10 cellular contexts compared by ENCODE assay signal in genomic region chr2:38723173-38723572, GRCh38. TPM values are rescaled to one million over a fixed set of nuclear protein-coding genes. Genes with fewer than 3 reads are reported as not detected.
DNase-seq lines count a peak whose midpoint lies in the region; ATAC-seq and TF ChIP-seq lines count a peak whose summit lies in the region.
"Had no signal": no experiment of that assay in that cellular context is flagged by ENCODE, and none has a peak within 500 bp of the region (broad histone marks: within the 10 kb centered on the region; RNA-seq: fewer than 3 reads in every experiment).

No MANE protein-coding gene starts in this region.

- peak; percentile 28 for DNase-seq in GM20000 (ENCODE audit: low spot score)
- no peak for DNase-seq in heart right ventricle
- DNase-seq in H7 = no peak
- no peak for DNase-seq in NCI-H2171 (lab: John Stamatoyannopoulos, UW)
- no peak for DNase-seq in DMS79 treated with DMSO at 0.1 percent for 48 hours (lab: John Stamatoyannopoulos, UW)
- DNase-seq: NCI-H69, sigmoid colon had no signal

- no peak overlapping the region for H3K4me3 ChIP-seq in heart right ventricle
- no peak overlapping the region for H3K4me3 ChIP-seq in H7 (ENCODE audit: insufficient read depth, low read depth, low read length)
- H3K4me3 ChIP-seq: sigmoid colon had no signal

- WGBS in heart right ventricle, 2 donors = 58 to 73% methylated on average over 7 of the region's 7 CpGs

- H3K27me3 ChIP-seq in heart right ventricle (no peaks in the 10 kb centered on the region), H7 (ENCODE audit: control insufficient read depth, insufficient read depth, low read length) (no peaks in the 10 kb centered on the region)
- H3K27me3 ChIP-seq: sigmoid colon had no signal

- H3K36me3 ChIP-seq in heart right ventricle (peaks cover 0 to 4% (median 0%) of the 10 kb centered on the region in 9 donors), H7 (replicated peaks; ENCODE audit: control insufficient read depth, insufficient read depth, low read length) (no peaks in the 10 kb centered on the region)
- H3K36me3 ChIP-seq: sigmoid colon had no signal

- H3K9me3 ChIP-seq in heart right ventricle = peaks cover 0 to 4% (median 0%) of the 10 kb centered on the region in 11 donors
- H3K9me3 ChIP-seq: sigmoid colon had no signal

- TF ChIP-seq CTCF in GM20000 (IDR thresholded peaks at IDR 0.05; ENCODE audit: extremely low read depth, missing control alignments) (no peak), heart right ventricle (IDR thresholded peaks at IDR 0.05) (no peak)

- intact Hi-C loops in heart right ventricle (cut with DNase I) = loop anchor here in 8 of 10 donors (5.0 to 10.0 kb wide), 5 partner anchors 121 to 408 kb away; partner anchors contain the start of gene HNRNPLL (in 5 of the 8)

- H3K4me1 ChIP-seq in heart right ventricle = peaks cover 0 to 38% (median 19%) of the 10 kb centered on the region in 9 donors

- peak; percentile 65 for ATAC-seq in GM18511 (IDR thresholded peaks at IDR 0.05; ENCODE audit: unreplicated experiment)
- peak; percentile 62 for ATAC-seq in HG03354 (IDR thresholded peaks at IDR 0.05; ENCODE audit: poor library complexity, severe bottlenecking, unreplicated experiment)
- ATAC-seq in heart right ventricle = peak in 2 of 8 donors; percentile 23 to 52
- no peak for ATAC-seq in HG02981 (IDR thresholded peaks at IDR 0.05; ENCODE audit: unreplicated experiment)

- H3K27ac ChIP-seq in heart right ventricle = peak overlapping the region in 8 of 10 donors; percentile 7 to 58 (median 54)
- H3K27ac ChIP-seq: sigmoid colon had no signal

RNA-seq across cellular contexts. Expression of gene SRSF7, which starts 28.0 kb away (rescaled TPM):
- total RNA-seq in heart right ventricle = 10 to 100 TPM; 33.2 to 76.8 (median 47.2) TPM
- polyA plus RNA-seq in heart right ventricle = 10 to 100 TPM; 74.7 to 98.8 TPM
- 140 and 206 TPM in 2 replicates for total RNA-seq in H7 (2014; rRNA removed; shearing (Covaris generic))

RNA-seq across cellular contexts. Expression of gene GEMIN6, which starts 54.8 kb away (rescaled TPM):
- total RNA-seq in heart right ventricle = 1 to 10 TPM; 6.1 to 9.7 (median 6.9) TPM
- 10 to 100 TPM in 1 of 2 donors, 1 to 10 TPM in 1; 7.9 to 10.5 TPM for polyA plus RNA-seq in heart right ventricle
- total RNA-seq in H7 (2014; rRNA removed; shearing (Covaris generic)) = 17.6 and 22.2 TPM in 2 replicates

RNA-seq across cellular contexts. Expression of gene GALM, which starts 57.3 kb away (rescaled TPM):
- 10 to 100 TPM in 7 of 10 donors, 1 to 10 TPM in 3; 9.4 to 18.6 (median 11.0) TPM for total RNA-seq in heart right ventricle
- polyA plus RNA-seq in heart right ventricle = 10 to 100 TPM in 1 of 2 donors, 1 to 10 TPM in 1; 6.5 to 11.9 TPM
- 21.8 and 25.9 TPM in 2 replicates for total RNA-seq in H7 (2014; rRNA removed; shearing (Covaris generic))
